8 cellular contexts compared by ENCODE assay signal in genomic region chr19:38869836-38870607, GRCh38.
DNase-seq lines count a peak whose midpoint lies in the region; TF ChIP-seq lines count a peak whose summit lies in the region.

No MANE protein-coding gene starts in this region.

- peak; percentile 79 for DNase-seq in Ammon's horn (ENCODE audit: low spot score)
- peak; percentile 93 for DNase-seq in GM20000 (ENCODE audit: low spot score)
- peak; percentile 84 to 91 for DNase-seq in activated CD4-positive, alpha-beta T cell treated with anti-CD3 and anti-CD28 coated beads for 24 hours (ENCODE audit: low read depth in 2 of 2)
- peak; percentile 50 to 66 for DNase-seq in cerebellar nuclear complex (lab: John Stamatoyannopoulos, UW)
- DNase-seq in stimulated activated CD4-positive, alpha-beta T cell treated with anti-CD3 and anti-CD28 coated beads, Interleukin-1b, Interleukin-23, amount 100 ng/mL, for 48 hours = peak; percentile 92
- DNase-seq in NCI-H187 treated with DMSO at 0.1 percent for 48 hours (lab: John Stamatoyannopoulos, UW) = no peak

- H3K79me2 ChIP-seq in KMS-11 (ENCODE audit: insufficient read depth, low read depth) = no peaks in the 10 kb centered on the region

- H3K27ac ChIP-seq in KMS-11 = peak overlapping the region; percentile 39; the same call in 1 of the 2 replicates
- H3K27ac ChIP-seq in layer of hippocampus (ENCODE audit: low read depth, low read length) = peak overlapping the region; percentile 12

- H3K4me3 ChIP-seq in KMS-11 (IDR thresholded peaks at IDR 0.05; ENCODE audit: insufficient read depth, low read depth, low read length) = no peak overlapping the region

- TF ChIP-seq CTCF in GM20000 (IDR thresholded peaks at IDR 0.05; ENCODE audit: extremely low read depth, missing control alignments) (peak; percentile 80), KMS-11 (conservative IDR thresholded peaks at IDR 0.05; ENCODE audit: low read depth, low read length) (peak; percentile 88)

- peak overlapping the region; percentile 86 for H2AFZ ChIP-seq in KMS-11 (ENCODE audit: low read depth)

- H3K27me3 ChIP-seq in KMS-11 (ENCODE audit: insufficient read depth, low read depth) (no peaks in the 10 kb centered on the region), layer of hippocampus (ENCODE audit: control insufficient read depth, insufficient read depth, low read length) (no peaks in the 10 kb centered on the region)

- peaks cover 10% of the 10 kb centered on the region for H3K4me1 ChIP-seq in KMS-11 (ENCODE audit: low read depth, poor library complexity, severe bottlenecking)

- peak overlapping the region; percentile 58; the same call in 1 of the 2 replicates for H3K9ac ChIP-seq in KMS-11

- no peaks in the 10 kb centered on the region for H4K20me1 ChIP-seq in KMS-11 (ENCODE audit: insufficient read depth)

- peak overlapping the region; percentile 90 for H3K4me2 ChIP-seq in KMS-11

- H3K36me3 ChIP-seq in KMS-11 (ENCODE audit: insufficient read depth) = no peaks in the 10 kb centered on the region
